Comparison of ENCODE assay signal across 17 cellular contexts in the genomic region with DNA sequence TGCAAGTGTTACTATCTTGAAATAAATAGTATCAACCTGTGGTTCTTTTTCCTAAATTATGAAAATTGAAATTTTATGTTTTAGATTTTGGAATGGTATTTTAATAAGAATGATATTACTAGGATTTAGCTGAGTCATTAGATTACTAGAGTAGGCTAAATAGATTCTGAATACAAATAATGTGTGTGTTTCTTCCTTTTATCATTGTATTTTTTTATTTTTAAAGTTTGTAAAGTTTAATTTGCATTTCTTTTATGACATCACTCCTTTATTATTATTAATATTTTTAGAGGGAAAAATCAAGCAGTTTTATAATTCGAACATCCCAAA.
"Had no signal": no experiment of that assay in that cellular context is flagged by ENCODE, and none has a peak within 500 bp of the region (broad histone marks: within the 10 kb centered on the region; RNA-seq: fewer than 3 reads in every experiment).

No MANE protein-coding gene starts in this region.

- FAIRE-seq: colon, endometrium, frontal cortex had no signal

- H3K36me3 ChIP-seq: brain microvascular endothelial cell, upper lobe of right lung had no signal

- H3K9me3 ChIP-seq: upper lobe of right lung had no signal

- H3K4me3 ChIP-seq: lung, upper lobe of right lung had no signal

- ATAC-seq: activated CD8-positive, alpha-beta T cell treated with anti-CD3 and anti-CD28 coated beads, Interleukin-2, amount 10 ng/mL, durations not matched to agents 7 days and 5 days; upper lobe of right lung had no signal

- H3K27ac ChIP-seq: brain microvascular endothelial cell, upper lobe of right lung had no signal

- DNase-seq: activated CD4-positive, alpha-beta T cell treated with anti-CD3 and anti-CD28 coated beads, Interleukin-2, amount 10 ng/mL, durations not matched to agents 7 days and 5 days; activated CD8-positive, alpha-beta T cell treated with anti-CD3 and anti-CD28 coated beads, Interleukin-2, amount 10 ng/mL, durations not matched to agents 7 days and 5 days; activated naive CD4-positive, alpha-beta T cell treated with anti-CD3 and anti-CD28 coated beads for 36 hours; activated T-cell treated with anti-CD3 and anti-CD28 coated beads, Interleukin-2, amount 50 U/mL, for 24 hours; anterior cingulate cortex; brain microvascular endothelial cell; central memory CD4-positive, alpha-beta T cell; erythroblast; hypothalamus; islet precursor cell; midbrain; stimulated activated naive CD8-positive, alpha-beta T cell treated with anti-CD3 and anti-CD28 coated beads, Interleukin-15, amount 100 ng/mL, for 72 hours; upper lobe of right lung had no signal

- H3K27me3 ChIP-seq: brain microvascular endothelial cell, upper lobe of right lung had no signal
